ENCODE assay signal across 8 cellular contexts in genomic region chr22:19942071-19942885, GRCh38. TPM values are rescaled to one million over a fixed set of nuclear protein-coding genes. Genes with fewer than 3 reads are reported as not detected.
A peak's percentile ranks its signal among the peaks of the same experiment; 100 is the strongest.
DNase-seq lines count a peak whose midpoint lies in the region; ATAC-seq, FAIRE-seq and TF ChIP-seq lines count a peak whose summit lies in the region.

No MANE protein-coding gene starts in this region.

- H3K4me1 Mint-ChIP-seq in MCF 10A (ENCODE audit: insufficient read depth, unreplicated experiment): peaks cover 31% of the 10 kb centered on the region

- H3K4me1 ChIP-seq in OCI-LY1 (ENCODE audit: insufficient read depth, low read length, severe bottlenecking) (peaks cover 31% of the 10 kb centered on the region), keratinocyte (ENCODE audit: control insufficient read depth, extremely low read depth, insufficient read depth, low read length) (peaks cover 22% of the 10 kb centered on the region), smooth muscle cell (ENCODE audit: low read depth) (peaks cover 15% of the 10 kb centered on the region)

- WGBS in smooth muscle cell (ENCODE audit: low lambda C conversion rate): 72% methylated on average over 8 of the region's 8 CpGs

- H4K20me1 ChIP-seq in OCI-LY1 (ENCODE audit: insufficient read depth, low read length) (no peaks in the 10 kb centered on the region), keratinocyte (ENCODE audit: control insufficient read depth, extremely low read depth, insufficient read depth, low read length) (no peaks in the 10 kb centered on the region), smooth muscle cell (ENCODE audit: low read depth) (no peaks in the 10 kb centered on the region)

- POLR2A ChIA-PET in GM10248 (lab: Yijun Ruan, JAX) (no interaction called here), MCF 10A (lab: Yijun Ruan, JAX) (interaction anchor here (0.5 to 1.4 kb wide), 7 partner anchors 11 to 627 kb away, joined by 3 to 4 read pairs (median 3); no protein-coding TSS in a partner anchor)

- peak overlapping the region; percentile 97 for H3K27ac Mint-ChIP-seq in MCF 10A (ENCODE audit: low read depth, unreplicated experiment)

- H3K9me3 ChIP-seq in OCI-LY1 (ENCODE audit: low read length) (no peaks in the 10 kb centered on the region; the same call in 1 of the 2 replicates), keratinocyte (ENCODE audit: control insufficient read depth, low read depth, low read length) (no peaks in the 10 kb centered on the region), smooth muscle cell (replicated peaks; ENCODE audit: low read depth) (no peaks in the 10 kb centered on the region)

- dilution Hi-C loops in keratinocyte (cut with MboI; ENCODE audit: extremely low pct_ligation_motif_present, low sequenced_read_pairs): no loop called here

- H3K27ac ChIP-seq in OCI-LY1 (ENCODE audit: low read depth, low read length, poor library complexity, severe bottlenecking): peak overlapping the region; percentile 81
- H3K27ac ChIP-seq in keratinocyte (ENCODE audit: control insufficient read depth, insufficient read depth, low read length): peak overlapping the region; percentile 90
- peak overlapping the region; percentile 89 for H3K27ac ChIP-seq in smooth muscle cell (ENCODE audit: low read depth)

- no peak for TF ChIP-seq CTCF in GM10248 (IDR thresholded peaks at IDR 0.05; ENCODE audit: control extremely low read depth, extremely low read depth, low read depth, missing control alignments)
- no peak for TF ChIP-seq CTCF in OCI-LY1 (IDR thresholded peaks at IDR 0.05; ENCODE audit: low read length)
- no peak for TF ChIP-seq CTCF in MCF 10A (IDR thresholded peaks at IDR 0.05; ENCODE audit: unreplicated experiment)
- TF ChIP-seq CTCF in keratinocyte (optimal IDR thresholded peaks at IDR 0.05 in 1 of 3, IDR thresholded peaks at IDR 0.05 in 1 of 3, conservative IDR thresholded peaks at IDR 0.05 in 1 of 3; ENCODE audit: extremely low read depth in 1 of 3, insufficient read depth in 2 of 3, low read length in 3 of 3): no peak
- TF ChIP-seq CTCF in smooth muscle cell (IDR thresholded peaks at IDR 0.05; ENCODE audit: borderline replicate concordance, insufficient read depth, poor library complexity, severe bottlenecking): no peak

- H3K9me2 ChIP-seq in OCI-LY1 (ENCODE audit: low read depth, low read length): no peaks in the 10 kb centered on the region

- H3K79me2 ChIP-seq in OCI-LY1 (ENCODE audit: insufficient read depth, low read length) (peaks cover 15% of the 10 kb centered on the region), keratinocyte (ENCODE audit: control insufficient read depth, insufficient read depth, low read length) (peaks cover 36% of the 10 kb centered on the region), smooth muscle cell (ENCODE audit: low read depth) (no peaks in the 10 kb centered on the region)

- BruUV-seq in MCF 10A (replicated peaks; lab: Mats Ljungman, UMichigan): TSS peak; percentile 39

- H3K4me3 Mint-ChIP-seq in MCF 10A (ENCODE audit: unreplicated experiment): peak overlapping the region; percentile 89

- H3K36me3 Mint-ChIP-seq in MCF 10A (ENCODE audit: insufficient read depth, unreplicated experiment): peaks cover 10% of the 10 kb centered on the region

- ATAC-seq in HG02970 (IDR thresholded peaks at IDR 0.05; ENCODE audit: low FRiP score, unreplicated experiment): no peak
- ATAC-seq in GM21737 (IDR thresholded peaks at IDR 0.05; ENCODE audit: unreplicated experiment): no peak

- no peaks in the 10 kb centered on the region for H3K9me3 Mint-ChIP-seq in MCF 10A (ENCODE audit: unreplicated experiment)

- H3K27me3 ChIP-seq in OCI-LY1 (ENCODE audit: insufficient read depth, low read length) (no peaks in the 10 kb centered on the region), keratinocyte (ENCODE audit: control insufficient read depth, extremely low read depth, insufficient read depth, low read length) (no peaks in the 10 kb centered on the region), smooth muscle cell (ENCODE audit: low read depth) (no peaks in the 10 kb centered on the region)

- H3K4me2 ChIP-seq in OCI-LY1 (ENCODE audit: low read length) (peak overlapping the region; percentile 96), keratinocyte (ENCODE audit: control insufficient read depth, extremely low read depth, insufficient read depth, low read depth, low read length) (peak overlapping the region; percentile 96), smooth muscle cell (peak overlapping the region; percentile 54)

- H2AFZ ChIP-seq in OCI-LY1 (ENCODE audit: low read length) (no peak overlapping the region), keratinocyte (ENCODE audit: control insufficient read depth, low read length) (no peak overlapping the region), smooth muscle cell (ENCODE audit: low read depth) (peak overlapping the region; percentile 23)

- CTCF ChIA-PET in GM10248 (lab: Yijun Ruan, JAX): interaction anchor here (1.0 to 2.0 kb wide), 3 partner anchors 32 to 212 kb away, joined by 3 to 10 read pairs (median 4); no protein-coding TSS in a partner anchor
- CTCF ChIA-PET in MCF 10A (lab: Yijun Ruan, JAX): interaction anchor here (0.6 to 2.5 kb wide), 4 partner anchors 31 to 961 kb away, joined by 3 to 11 read pairs (median 3); no protein-coding TSS in a partner anchor

- no peaks in the 10 kb centered on the region for H3K9me1 ChIP-seq in keratinocyte (ENCODE audit: control insufficient read depth, extremely low read depth, insufficient read depth, low read length)

- H3K36me3 ChIP-seq in OCI-LY1 (ENCODE audit: insufficient read depth, low read length) (peaks cover under 1% of the 10 kb centered on the region; the same call in 1 of the 2 replicates), keratinocyte (ENCODE audit: control insufficient read depth in 2 of 2, extremely low read depth in 1 of 2, insufficient read depth in 2 of 2, low read length in 2 of 2) (no peaks in the 10 kb centered on the region), smooth muscle cell (ENCODE audit: low read depth) (no peaks in the 10 kb centered on the region)

- peak overlapping the region; percentile 90 for H3K4me3 ChIP-seq in OCI-LY1 (ENCODE audit: low read depth, low read length, poor library complexity, severe bottlenecking)
- H3K4me3 ChIP-seq in keratinocyte (ENCODE audit: control insufficient read depth in 2 of 3, extremely low read depth in 1 of 3, insufficient read depth in 2 of 3, low read depth in 1 of 3, low read length in 3 of 3): peak overlapping the region; percentile 91 to 96 (median 96)
- no peak overlapping the region for H3K4me3 ChIP-seq in smooth muscle cell

- peak; percentile 65 for FAIRE-seq in A204.1 (lab: Jason Lieb, UNC)
- FAIRE-seq in keratinocyte (lab: Jason Lieb, UNC): no peak

- DNase-seq in GM10248 (ENCODE audit: extremely low spot score) (peak; percentile 51), MCF 10A (ENCODE audit: unreplicated experiment) (peak; percentile 51), keratinocyte (ENCODE audit: low read depth, low spot score) (no peak), smooth muscle cell (lab: John Stamatoyannopoulos, UW; ENCODE audit: unreplicated experiment) (no peak)

- intact Hi-C loops in MCF 10A (cut with micrococcal nuclease): no loop called here

- H3F3A ChIP-seq in OCI-LY1 (ENCODE audit: insufficient read depth, low read length): no peaks in the 10 kb centered on the region
- peaks cover 7% of the 10 kb centered on the region for H3F3A ChIP-seq in smooth muscle cell (ENCODE audit: low read depth)

- H3K27me3 Mint-ChIP-seq in MCF 10A (ENCODE audit: insufficient read depth, unreplicated experiment): no peaks in the 10 kb centered on the region

- H3K9ac ChIP-seq in OCI-LY1 (ENCODE audit: low read length) (peak overlapping the region; percentile 98), keratinocyte (ENCODE audit: control insufficient read depth, extremely low read depth, insufficient read depth, low read length) (peak overlapping the region; percentile 89), smooth muscle cell (ENCODE audit: low read depth) (peak overlapping the region; percentile 73)

RNA-seq across cellular contexts. Expression of gene TXNRD2, which starts 0.7 kb away (rescaled TPM):
- total RNA-seq in MCF 10A (2022) (28.7 and 39.9 TPM in 2 replicates), smooth muscle cell (0.36 TPM in 1 of 2 replicates, not detected in the other)
- polyA plus RNA-seq in keratinocyte (12.9 to 18.6 TPM (median 16.0 TPM) in 3 replicates), smooth muscle cell (0.99 and 3.2 TPM in 2 replicates)
- polyA plus RNA-seq in keratinocyte (2011; ENCODE audit: low read depth): 2.3 TPM
- 7.3 and 14.2 TPM in 2 replicates for polyA plus RNA-seq in keratinocyte (2011; cell fraction: cytosol; rRNA removed)
- 16.4 and 18.1 TPM in 2 replicates for polyA plus RNA-seq in keratinocyte (2011; cell fraction: nucleus; rRNA removed)
- polyA plus RNA-seq in keratinocyte (2012; ENCODE audit: low replicate concordance): 10.1 and 20.8 TPM in 2 replicates
- polyA minus RNA-seq in keratinocyte: 8.9 to 29.3 TPM (median 11.3 TPM) in 3 replicates
- 12.1 TPM for polyA minus RNA-seq in keratinocyte (2011; cell fraction: cytosol; rRNA and poly(A)+ RNA removed)
- 11.1 and 14.0 TPM in 2 replicates for polyA minus RNA-seq in keratinocyte (2011; cell fraction: nucleus; rRNA and poly(A)+ RNA removed)

RNA-seq across cellular contexts. Expression of gene COMT, which starts 0.7 kb away (rescaled TPM):
- total RNA-seq in MCF 10A (2022) (196 and 208 TPM in 2 replicates), smooth muscle cell (4.1 and 9.9 TPM in 2 replicates)
- polyA plus RNA-seq in keratinocyte (130 to 225 TPM (median 139 TPM) in 3 replicates), smooth muscle cell (6.2 and 34.1 TPM in 2 replicates)
- polyA plus RNA-seq in keratinocyte (2011; ENCODE audit: low read depth): 48.0 TPM
- 86.7 and 217 TPM in 2 replicates for polyA plus RNA-seq in keratinocyte (2011; cell fraction: cytosol; rRNA removed)
- polyA plus RNA-seq in keratinocyte (2011; cell fraction: nucleus; rRNA removed): 187 and 206 TPM in 2 replicates
- 146 and 212 TPM in 2 replicates for polyA plus RNA-seq in keratinocyte (2012; ENCODE audit: low replicate concordance)
- 68.4 to 164 TPM (median 70.9 TPM) in 3 replicates for polyA minus RNA-seq in keratinocyte
- 238 TPM for polyA minus RNA-seq in keratinocyte (2011; cell fraction: cytosol; rRNA and poly(A)+ RNA removed)
- 73.4 and 85.4 TPM in 2 replicates for polyA minus RNA-seq in keratinocyte (2011; cell fraction: nucleus; rRNA and poly(A)+ RNA removed)

Comparison
In these comparisons a context has a peak if more than half of its experiments do, and no peak if none do; other contexts are left out.
1. DNase-seq: peak in GM10248 (single experiment) and MCF 10A (single experiment); none in keratinocyte (single experiment) and smooth muscle cell (single experiment).
2. RNA of gene TXNRD2, which starts 0.7 kb away (total RNA-seq): 28.7 to 39.9 TPM in MCF 10A; 0.36 TPM in smooth muscle cell; every median in the first group is over 10 times any median in the second.
3. RNA of gene COMT, which starts 0.7 kb away (total RNA-seq): 196 to 208 TPM in MCF 10A; 4.1 to 9.9 TPM in smooth muscle cell; every median in the first group is over 10 times any median in the second.
4. Peak in every context shown above with its lines, with median percentiles within 50 percentile points of each other: H3K27ac ChIP-seq, H3K4me2 ChIP-seq and H3K9ac ChIP-seq.